In the genomic region with DNA sequence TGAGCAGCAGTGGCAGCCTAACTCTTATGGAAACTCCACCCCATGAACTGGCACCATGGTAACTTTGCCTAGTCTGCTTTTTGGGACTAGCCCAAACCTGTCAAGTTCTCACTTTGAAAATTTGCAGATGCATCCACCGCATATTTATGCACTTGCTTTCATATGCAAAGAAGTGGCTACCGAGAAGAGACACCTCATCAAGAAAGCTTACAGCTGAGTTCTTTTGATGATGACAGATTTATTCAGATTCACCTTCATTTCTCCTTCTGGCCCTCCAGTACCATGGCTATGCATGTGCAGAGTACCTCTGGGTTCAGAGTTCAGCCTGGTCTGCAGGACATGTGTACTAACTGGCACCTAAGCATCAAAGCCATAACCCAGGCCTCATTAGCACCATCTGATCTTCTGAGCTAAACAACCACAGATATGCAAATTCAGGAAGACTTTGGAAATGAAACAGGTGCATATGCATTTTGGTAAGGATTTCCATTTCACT, we compare ENCODE assay signal across 14 cellular contexts.
A peak's percentile ranks its signal among the peaks of the same experiment; 100 is the strongest.
DNase-seq lines count a peak whose midpoint lies in the region; ATAC-seq and TF ChIP-seq lines count a peak whose summit lies in the region.
"Had no signal": no experiment of that assay in that cellular context is flagged by ENCODE, and none has a peak within 500 bp of the region (broad histone marks: within the 10 kb centered on the region; RNA-seq: fewer than 3 reads in every experiment).

No MANE protein-coding gene starts in this region.

- no peaks in the 10 kb centered on the region for H3K27me3 ChIP-seq in liver (ENCODE audit: control insufficient read depth in 4 of 4, insufficient read depth in 4 of 4, low read length in 3 of 4)
- H3K27me3 ChIP-seq: body of pancreas, tibial artery had no signal

- H3K9me3 ChIP-seq in liver (ENCODE audit: control insufficient read depth in 4 of 4, low read length in 3 of 4), result no peaks in the 10 kb centered on the region
- H3K9me3 ChIP-seq: body of pancreas had no signal

- no peak for TF ChIP-seq RAD21 in liver (IDR thresholded peaks at IDR 0.05)

- no peaks in the 10 kb centered on the region for H3K9me3 Mint-ChIP-seq in endothelial cell (ENCODE audit: unreplicated experiment)

- peak; percentile 89 for ATAC-seq in GM19324 (IDR thresholded peaks at IDR 0.05; ENCODE audit: low FRiP score, unreplicated experiment)
- ATAC-seq in HG02571 (IDR thresholded peaks at IDR 0.05; ENCODE audit: unreplicated experiment), result peak; percentile 69
- ATAC-seq in HG03457 (IDR thresholded peaks at IDR 0.05; ENCODE audit: unreplicated experiment), result peak; percentile 57
- ATAC-seq: body of pancreas had no signal

- no peak for DNase-seq in endothelial cell (ENCODE audit: low spot score)
- DNase-seq in NCI-H2196 treated with DMSO at 0.1 percent for 48 hours (lab: John Stamatoyannopoulos, UW; ENCODE audit: unreplicated experiment), result no peak
- DNase-seq in AG08396 (ENCODE audit: low spot score), result no peak
- DNase-seq in stimulated activated CD4-positive, alpha-beta T cell treated with anti-CD3 and anti-CD28 coated beads, Interleukin-4, amount 100 ng/mL, for 24 hours, result no peak
- DNase-seq: body of pancreas; CD4-positive, alpha-beta memory T cell; effector CD8-positive, alpha-beta T cell; OCI-M1; tibial artery had no signal

- WGBS in liver, result 97% methylated on average over 2 of the region's 2 CpGs

- TF ChIP-seq CTCF in liver (IDR thresholded peaks at IDR 0.05; ENCODE audit: low read depth, low read length, missing input control), result no peak
- TF ChIP-seq CTCF in endothelial cell (IDR thresholded peaks at IDR 0.05; ENCODE audit: unreplicated experiment), result no peak

- no peaks in the 10 kb centered on the region for H3K4me1 Mint-ChIP-seq in endothelial cell (ENCODE audit: unreplicated experiment)
- H3K4me1 Mint-ChIP-seq: CD4-positive, alpha-beta memory T cell had no signal

- no peak overlapping the region for H3K4me3 ChIP-seq in liver (ENCODE audit: low read depth in 1 of 3, low read length in 3 of 3)
- H3K4me3 ChIP-seq: body of pancreas, lung, tibial artery had no signal

- H3K4me3 Mint-ChIP-seq in endothelial cell (ENCODE audit: unreplicated experiment), result no peak overlapping the region
- H3K4me3 Mint-ChIP-seq: CD4-positive, alpha-beta memory T cell had no signal

- peaks cover 0 to 9% (median 2%) of the 10 kb centered on the region in 4 donors for H3K4me1 ChIP-seq in liver (ENCODE audit: control insufficient read depth in 4 of 4, insufficient read depth in 4 of 4, low read length in 3 of 4)

- H3K27me3 Mint-ChIP-seq in endothelial cell (ENCODE audit: unreplicated experiment), result no peaks in the 10 kb centered on the region
- H3K27me3 Mint-ChIP-seq: CD4-positive, alpha-beta memory T cell had no signal

- H3K36me3 ChIP-seq in liver (ENCODE audit: control insufficient read depth in 4 of 4, insufficient read depth in 3 of 4, low read depth in 1 of 4, low read length in 3 of 4), result no peaks in the 10 kb centered on the region
- H3K36me3 ChIP-seq: tibial artery had no signal

- no peaks in the 10 kb centered on the region for H3K36me3 Mint-ChIP-seq in endothelial cell (ENCODE audit: low read depth, unreplicated experiment)
- H3K36me3 Mint-ChIP-seq: CD4-positive, alpha-beta memory T cell had no signal

- no peak overlapping the region for H3K9ac ChIP-seq in liver (ENCODE audit: low read depth in 1 of 2, low read length in 2 of 2)

- H3K27ac Mint-ChIP-seq in endothelial cell (ENCODE audit: unreplicated experiment), result no peak overlapping the region

- peak overlapping the region; percentile 19 to 22 for H3K27ac ChIP-seq in liver (ENCODE audit: low read depth in 1 of 2, low read length in 2 of 2)
- H3K27ac ChIP-seq: body of pancreas, tibial artery had no signal

TF ChIP-seq in liver, 16 proteins besides CTCF, POLR2A, EP300 and RAD21:
- TF ChIP-seq HNF4G (IDR thresholded peaks at IDR 0.05) (no peak), HNF4A (conservative IDR thresholded peaks at IDR 0.05) (peak in 1 of 2 donors; percentile 30)
TF ChIP-seq in liver: peak in this region for 1.
